ENCODE assay signal across 8 cellular contexts in genomic region chr3:99875925-99876781, GRCh38. TPM values are rescaled to one million over a fixed set of nuclear protein-coding genes. Genes with fewer than 3 reads are reported as not detected.
DNase-seq lines count a peak whose midpoint lies in the region; ATAC-seq and TF ChIP-seq lines count a peak whose summit lies in the region.

No MANE protein-coding gene starts in this region.

- H3K9me3 ChIP-seq in right lobe of liver: no peaks in the 10 kb centered on the region

- peak; percentile 11 for DNase-seq in NCI-H2081 treated with DMSO at 0.1 percent for 48 hours (lab: John Stamatoyannopoulos, UW)
- peak; percentile 55 to 61 for DNase-seq in activated CD4-positive, alpha-beta T cell treated with anti-CD3 and anti-CD28 coated beads, Interleukin-2, amount 50 U/mL, for 4 hours
- DNase-seq in dermis microvascular lymphatic vessel endothelial cell (ENCODE audit: low read depth in 2 of 2): peak; percentile 75 to 91
- peak; percentile 78 to 85 (median 83) for DNase-seq in right lobe of liver
- DNase-seq in stimulated activated CD4-positive, alpha-beta T cell treated with anti-CD3 and anti-CD28 coated beads, Interleukin-4, amount 100 ng/mL, for 1 hour: peak; percentile 63
- DNase-seq in middle frontal gyrus (ENCODE audit: extremely low spot score, low spot score): no peak

- H3K4me1 ChIP-seq in right lobe of liver: peaks cover 0 to 8% (median under 1%) of the 10 kb centered on the region in 4 donors

- peak overlapping the region; percentile 62 to 65 (median 62) for H3K4me3 ChIP-seq in right lobe of liver

- no peaks in the 10 kb centered on the region for H3K27me3 ChIP-seq in right lobe of liver

- H3K36me3 ChIP-seq in right lobe of liver: no peaks in the 10 kb centered on the region

- ATAC-seq in GM18498 (IDR thresholded peaks at IDR 0.05; ENCODE audit: unreplicated experiment) (peak; percentile 94), HG02763 (IDR thresholded peaks at IDR 0.05; ENCODE audit: unreplicated experiment) (peak; percentile 87), right lobe of liver (peak; percentile 94 to 98 (median 97))

- no peak for TF ChIP-seq CTCF in right lobe of liver (IDR thresholded peaks at IDR 0.05)

- intact Hi-C loops in right lobe of liver (cut with DNase I): no loop called here

- peak; percentile 84 for TF ChIP-seq POLR2A in right lobe of liver (IDR thresholded peaks at IDR 0.05)

- H3K27ac ChIP-seq in right lobe of liver: peak overlapping the region; percentile 74 to 88 (median 77)

- WGBS in right lobe of liver (ENCODE audit: insufficient coverage, low coverage, low lambda C conversion rate, missing lambda C conversion rate): 8% methylated on average over 17 of the region's 62 CpGs

RNA-seq across cellular contexts. Expression of gene CMSS1, which starts 58.5 kb away (rescaled TPM):
- total RNA-seq in dermis microvascular lymphatic vessel endothelial cell (5.9 and 7.7 TPM in 2 replicates), right lobe of liver (10 to 100 TPM; 10.1 to 14.6 (median 11.6) TPM)
